In the genomic region with DNA sequence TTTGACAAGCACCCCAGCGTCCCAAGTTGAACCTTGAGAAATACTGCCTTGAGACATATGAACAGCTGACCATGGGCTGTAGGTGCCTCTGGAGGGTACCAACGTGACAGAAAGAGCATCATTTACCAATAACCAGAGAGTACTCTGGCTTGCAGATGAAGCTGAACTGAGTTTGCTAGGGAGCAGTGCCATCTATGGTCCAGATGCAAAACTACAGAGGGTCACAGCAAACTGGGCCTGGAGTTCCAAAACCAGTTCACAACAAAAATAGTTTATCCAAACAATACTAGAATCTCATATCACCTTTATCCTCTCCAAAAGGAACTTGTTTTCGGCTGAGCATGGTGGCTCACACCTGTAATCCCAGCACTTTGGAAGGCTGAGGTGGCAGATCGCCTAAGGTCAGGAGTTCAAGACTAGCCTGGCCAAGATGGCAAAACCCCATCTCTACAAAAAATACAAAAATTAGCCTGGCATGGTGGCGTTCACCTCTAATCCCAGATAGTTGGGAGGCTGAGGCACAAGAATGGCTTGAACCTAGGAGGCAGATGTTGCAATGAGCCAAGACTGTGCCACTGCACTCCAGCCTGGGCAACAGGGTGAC, we compare ENCODE assay signal across 8 cellular contexts.
DNase-seq lines count a peak whose midpoint lies in the region; ATAC-seq, FAIRE-seq and TF ChIP-seq lines count a peak whose summit lies in the region.

No MANE protein-coding gene starts in this region.

- H3K36me3 Mint-ChIP-seq in H9 (ENCODE audit: insufficient read depth in 1 of 3, low read depth in 3 of 3) = peaks cover 10 to 53% (median 24%) of the 10 kb centered on the region in 3 experiments; a peak in 5 of 7 replicates

- H3K9me3 ChIP-seq in H9 (ENCODE audit: control insufficient read depth, low read depth, low read length) (no peaks in the 10 kb centered on the region), GM12878 (replicated peaks; ENCODE audit: control insufficient read depth, insufficient read depth, low read length) (no peaks in the 10 kb centered on the region)

- H2BK20ac ChIP-seq in H9 (ENCODE audit: low read depth, low read length, poor library complexity, severe bottlenecking) = no peak overlapping the region

- H2AK5ac ChIP-seq in H9 (ENCODE audit: insufficient read length, low read length) = no peak overlapping the region

- RAD21 ChIA-PET in GM12878 (lab: Charles Lee; ENCODE audit: unreplicated experiment) = interaction anchor here (0.6 to 3.4 kb wide), 6 partner anchors 9 to 120 kb away, joined by 3 to 23 read pairs (median 5); no protein-coding TSS in a partner anchor

- TF ChIP-seq POLR2A in GM12878 (IDR thresholded peaks at IDR 0.05; ENCODE audit: low read depth, low read length) = no peak

- H2BK15ac ChIP-seq in H9 (ENCODE audit: low read depth, low read length) = no peak overlapping the region

- H3T11ph ChIP-seq in H9 (ENCODE audit: low read length) = no peak overlapping the region

- no peaks in the 10 kb centered on the region for H3K27me3 Mint-ChIP-seq in H9 (ENCODE audit: low read depth)

- in situ Hi-C loops in GM12878 (cut with MboI) = loop anchor here (5.0 kb wide), 1 partner anchor 100 kb away; no protein-coding TSS in a partner anchor

- BruUV-seq in GM12878 (replicated peaks; lab: Mats Ljungman, UMichigan) = no TSS peak

- no peak overlapping the region for H2BK12ac ChIP-seq in H9 (ENCODE audit: insufficient read length, low read depth, low read length)

- no peak overlapping the region for H3K56ac ChIP-seq in H9 (ENCODE audit: insufficient read length, low read depth, low read length)

- TF ChIP-seq EP300 in GM12878 (IDR thresholded peaks at IDR 0.05; ENCODE audit: borderline replicate concordance in 1 of 2, control insufficient read depth in 1 of 2, low read depth in 2 of 2, low read length in 2 of 2) = no peak

- H3K79me2 ChIP-seq in H9 (ENCODE audit: insufficient read depth, low read length) (no peaks in the 10 kb centered on the region), GM12878 (ENCODE audit: control insufficient read depth, insufficient read depth, low read length) (no peaks in the 10 kb centered on the region)

- H3K36me3 ChIP-seq in GM12878 (ENCODE audit: control insufficient read depth in 2 of 2, insufficient read depth in 2 of 2, low read length in 1 of 2) = peaks cover 9 to 18% of the 10 kb centered on the region in 2 experiments

- no peaks in the 10 kb centered on the region for H3K27me3 ChIP-seq in H9 (ENCODE audit: insufficient read depth, low read length)
- no peaks in the 10 kb centered on the region for H3K27me3 ChIP-seq in GM12878 (replicated peaks in 1 of 2; ENCODE audit: control insufficient read depth in 2 of 2, insufficient read depth in 2 of 2, low read length in 1 of 2)

- DNase-seq in COR-L47 (lab: John Stamatoyannopoulos, UW) (peak; percentile 40), H9 (peak; percentile 38), SHP77 (lab: John Stamatoyannopoulos, UW) (peak; percentile 7 to 23), GM12878 (ENCODE audit: low read depth, low spot score) (peak; percentile 21), iPS DF 19.7 (ENCODE audit: low read depth, low spot score) (peak; percentile 2)
- peak in 2 of 3 donors; percentile 1 to 12 for DNase-seq in stimulated activated CD4-positive, alpha-beta T cell treated with anti-CD3 and anti-CD28 coated beads, Interleukin-12 subunit alpha, Interleukin-12 subunit beta, amount 100 ng/mL, for 48 hours (ENCODE audit: low read depth in 2 of 3, low spot score in 1 of 3)

- no peak overlapping the region for H4K8ac ChIP-seq in H9 (replicated peaks; ENCODE audit: insufficient read length, low read depth, low read length)

- H3K23ac ChIP-seq in H9 (ENCODE audit: insufficient read length, low read depth, low read length) = no peak overlapping the region

- H3K4me1 ChIP-seq in H9 (ENCODE audit: insufficient read depth, low read length) = no peaks in the 10 kb centered on the region
- no peaks in the 10 kb centered on the region for H3K4me1 ChIP-seq in GM12878 (ENCODE audit: control insufficient read depth, insufficient read depth, low read length)

- TF ChIP-seq CTCF in H9 (conservative IDR thresholded peaks at IDR 0.05) = peak; percentile 83
- peak; percentile 73 to 90 (median 76); a peak in 5 of 6 replicates for TF ChIP-seq CTCF in GM12878 (IDR thresholded peaks at IDR 0.05 in 2 of 3, conservative IDR thresholded peaks at IDR 0.05 in 1 of 3; ENCODE audit: control insufficient read depth in 2 of 3, extremely low read depth in 1 of 3, insufficient read depth in 1 of 3, low read depth in 3 of 3, low read length in 3 of 3)

- H3K4me2 ChIP-seq in H9 (ENCODE audit: insufficient read depth, insufficient read length, low read length) = no peak overlapping the region
- H3K4me2 ChIP-seq in GM12878 (ENCODE audit: control insufficient read depth, insufficient read depth) = no peak overlapping the region

- no peaks in the 10 kb centered on the region for H4K20me1 ChIP-seq in H9 (ENCODE audit: control insufficient read depth, insufficient read depth, insufficient read length)
- H4K20me1 ChIP-seq in GM12878 (ENCODE audit: control insufficient read depth, insufficient read depth) = no peaks in the 10 kb centered on the region

- CTCF ChIA-PET in GM12878 (lab: Yijun Ruan, JAX) = interaction anchor here (0.5 to 9.4 kb wide), 15 partner anchors 12 to 236 kb away, joined by 3 to 157 read pairs (median 4); partner anchors contain the start of gene VPS18

- FAIRE-seq in GM12878 (lab: Jason Lieb, UNC) = peak; percentile 84

- H3K4me1 Mint-ChIP-seq in H9 = no peaks in the 10 kb centered on the region

- H4K5ac ChIP-seq in H9 (ENCODE audit: insufficient read length, low read depth, low read length) = no peak overlapping the region

- no peaks in the 10 kb centered on the region for H3K9me3 Mint-ChIP-seq in H9

- no peak overlapping the region for H3K4me3 ChIP-seq in GM12878

- H3K27ac ChIP-seq in H9 (ENCODE audit: insufficient read length, low read depth, low read length) (no peak overlapping the region), GM12878 (ENCODE audit: control insufficient read depth, insufficient read depth) (no peak overlapping the region)

- no peak overlapping the region for H3K18ac ChIP-seq in H9 (ENCODE audit: insufficient read length, low read depth, low read length)

- TF ChIP-seq RAD21 in GM12878 (IDR thresholded peaks at IDR 0.05; ENCODE audit: insufficient read depth, low read depth, low read length) = peak; percentile 87

- no peak overlapping the region for H2AFZ ChIP-seq in H9 (ENCODE audit: low read length)
- H2AFZ ChIP-seq in GM12878 (ENCODE audit: control insufficient read depth, low read depth, low read length) = no peak overlapping the region

- no peak overlapping the region for H2BK120ac ChIP-seq in H9 (ENCODE audit: low read depth, low read length, poor library complexity, severe bottlenecking)

- H2BK5ac ChIP-seq in H9 (ENCODE audit: insufficient read length, low read length) = no peak overlapping the region

- peak; percentile 87 for ATAC-seq in GM12878
- ATAC-seq in GM21528 (IDR thresholded peaks at IDR 0.05; ENCODE audit: low FRiP score, unreplicated experiment) = no peak
- ATAC-seq in GM19035 (IDR thresholded peaks at IDR 0.05; ENCODE audit: unreplicated experiment) = no peak

- intact Hi-C loops in GM12878 (cut with micrococcal nuclease; ENCODE audit: unreplicated experiment) = loop anchor here (1.0 to 5.0 kb wide), 2 partner anchors 80 to 118 kb away; no protein-coding TSS in a partner anchor

- no peak overlapping the region for H3K14ac ChIP-seq in H9 (ENCODE audit: insufficient read depth, low read length)

- no peaks in the 10 kb centered on the region for H3K79me1 ChIP-seq in H9 (ENCODE audit: insufficient read depth, low read depth, low read length, poor library complexity, severe bottlenecking)

- H3K4ac ChIP-seq in H9 (ENCODE audit: low read depth, low read length) = no peak overlapping the region

- no peak overlapping the region for H3K9ac ChIP-seq in H9 (ENCODE audit: extremely low read depth, insufficient read length, low read length)
- no peak overlapping the region for H3K9ac ChIP-seq in GM12878 (ENCODE audit: control insufficient read depth, insufficient read depth, low read length)

- no peak overlapping the region for H3K4me3 Mint-ChIP-seq in H9

- no peaks in the 10 kb centered on the region for H3K23me2 ChIP-seq in H9 (ENCODE audit: insufficient read length, low read depth, low read length, poor library complexity, severe bottlenecking)

- no peak overlapping the region for H4K91ac ChIP-seq in H9 (ENCODE audit: insufficient read length, low read depth, low read length)

- no CpG with 5 or more reads among the region's 5 CpGs for WGBS in H9 (ENCODE audit: extremely low coverage, insufficient read length, low lambda C conversion rate)
- WGBS in GM12878 (ENCODE audit: insufficient coverage, insufficient replicate concordance, low lambda C conversion rate, missing lambda C conversion rate) = 49% methylated on average over 5 of the region's 5 CpGs

- SMC1A ChIA-PET in GM12878 (lab: Charles Lee; ENCODE audit: uncharacterized antibody, unreplicated experiment) = interaction anchor here (1.0 to 2.6 kb wide), 7 partner anchors 9 to 152 kb away, joined by 3 to 17 read pairs (median 4); no protein-coding TSS in a partner anchor

- H3K27ac Mint-ChIP-seq in H9 = peak overlapping the region in 2 of 3 experiments; percentile 40 to 46; a peak in 1 of 7 replicates

- POLR2A ChIA-PET in GM12878 (lab: Charles Lee) = interaction anchor here (0.6 kb wide), 1 partner anchor 575 kb away, joined by 7 read pairs; no protein-coding TSS in a partner anchor

TF ChIP-seq in GM12878, 131 proteins besides CTCF, POLR2A, EP300 and RAD21:
- 0 out of 4 replicates have a peak, but pooled peaks of 1 of the 2 experiments have one; percentile 22 for TF ChIP-seq BHLHE40 (IDR thresholded peaks at IDR 0.05; ENCODE audit: borderline replicate concordance in 1 of 2, low read depth in 2 of 2, low read length in 1 of 2)
- TF ChIP-seq ZNF384 (IDR thresholded peaks at IDR 0.05; ENCODE audit: borderline replicate concordance, low read depth, low read length) = no peak
- TF ChIP-seq SMAD1 (IDR thresholded peaks at IDR 0.05; ENCODE audit: low read depth, partially characterized antibody) = no peak
- peak; percentile 73; the same call in 1 of the 2 replicates for TF ChIP-seq SMC3 (IDR thresholded peaks at IDR 0.05; ENCODE audit: borderline replicate concordance, low read length)
- 0 out of 2 replicates have a peak, but pooled peaks have one; percentile 18 for TF ChIP-seq SMARCA5 (IDR thresholded peaks at IDR 0.05)
